Comparison of ENCODE assay signal across 2 cellular contexts in the genomic region with DNA sequence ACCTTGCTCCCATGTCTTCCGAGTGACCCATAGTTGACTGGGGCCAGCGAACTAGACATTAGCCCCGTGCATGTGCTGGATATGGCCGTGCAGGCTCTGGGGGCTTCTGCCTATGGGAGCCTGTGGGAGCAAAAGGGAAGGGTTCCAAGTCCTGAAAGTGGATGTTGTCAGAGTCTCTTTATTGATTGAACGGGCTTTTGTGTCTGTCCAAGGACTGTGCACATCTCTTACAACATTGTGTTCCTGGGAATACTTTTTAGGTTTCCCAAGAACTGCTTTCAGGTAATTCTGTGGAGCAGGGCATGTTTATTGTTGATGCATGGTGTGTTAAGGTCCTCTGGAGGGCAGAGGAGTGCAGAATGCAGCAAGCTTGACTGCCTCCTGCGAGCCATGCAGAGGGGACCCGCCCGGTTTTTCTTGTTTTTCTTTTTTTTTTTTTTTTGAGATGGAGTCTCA.
TF ChIP-seq lines count a peak whose summit lies in the region.

No MANE protein-coding gene starts in this region.

TF ChIP-seq in Ishikawa, 13 proteins besides CTCF, POLR2A, EP300 and RAD21 (continued from another document):
- TF ChIP-seq, protein P1, sequence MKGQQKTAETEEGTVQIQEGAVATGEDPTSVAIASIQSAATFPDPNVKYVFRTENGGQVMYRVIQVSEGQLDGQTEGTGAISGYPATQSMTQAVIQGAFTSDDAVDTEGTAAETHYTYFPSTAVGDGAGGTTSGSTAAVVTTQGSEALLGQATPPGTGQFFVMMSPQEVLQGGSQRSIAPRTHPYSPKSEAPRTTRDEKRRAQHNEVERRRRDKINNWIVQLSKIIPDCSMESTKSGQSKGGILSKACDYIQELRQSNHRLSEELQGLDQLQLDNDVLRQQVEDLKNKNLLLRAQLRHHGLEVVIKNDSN (IDR thresholded peaks at IDR 0.05) = no peak
- TF ChIP-seq EGR1 (IDR thresholded peaks at IDR 0.05) = no peak
- no peak for TF ChIP-seq TEAD4 (IDR thresholded peaks at IDR 0.05)
- no peak for TF ChIP-seq FOXM1 (IDR thresholded peaks at IDR 0.05; ENCODE audit: borderline replicate concordance, low read depth)
- TF ChIP-seq TAF1 (IDR thresholded peaks at IDR 0.05; ENCODE audit: low read depth) = no peak
- TF ChIP-seq CREB1 (IDR thresholded peaks at IDR 0.05; ENCODE audit: low read depth) = no peak
- TF ChIP-seq, protein P2, sequence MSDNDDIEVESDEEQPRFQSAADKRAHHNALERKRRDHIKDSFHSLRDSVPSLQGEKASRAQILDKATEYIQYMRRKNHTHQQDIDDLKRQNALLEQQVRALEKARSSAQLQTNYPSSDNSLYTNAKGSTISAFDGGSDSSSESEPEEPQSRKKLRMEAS (IDR thresholded peaks at IDR 0.05) = no peak
- TF ChIP-seq TCF12 (IDR thresholded peaks at IDR 0.05; ENCODE audit: low read depth) = no peak
- TF ChIP-seq, protein P3, sequence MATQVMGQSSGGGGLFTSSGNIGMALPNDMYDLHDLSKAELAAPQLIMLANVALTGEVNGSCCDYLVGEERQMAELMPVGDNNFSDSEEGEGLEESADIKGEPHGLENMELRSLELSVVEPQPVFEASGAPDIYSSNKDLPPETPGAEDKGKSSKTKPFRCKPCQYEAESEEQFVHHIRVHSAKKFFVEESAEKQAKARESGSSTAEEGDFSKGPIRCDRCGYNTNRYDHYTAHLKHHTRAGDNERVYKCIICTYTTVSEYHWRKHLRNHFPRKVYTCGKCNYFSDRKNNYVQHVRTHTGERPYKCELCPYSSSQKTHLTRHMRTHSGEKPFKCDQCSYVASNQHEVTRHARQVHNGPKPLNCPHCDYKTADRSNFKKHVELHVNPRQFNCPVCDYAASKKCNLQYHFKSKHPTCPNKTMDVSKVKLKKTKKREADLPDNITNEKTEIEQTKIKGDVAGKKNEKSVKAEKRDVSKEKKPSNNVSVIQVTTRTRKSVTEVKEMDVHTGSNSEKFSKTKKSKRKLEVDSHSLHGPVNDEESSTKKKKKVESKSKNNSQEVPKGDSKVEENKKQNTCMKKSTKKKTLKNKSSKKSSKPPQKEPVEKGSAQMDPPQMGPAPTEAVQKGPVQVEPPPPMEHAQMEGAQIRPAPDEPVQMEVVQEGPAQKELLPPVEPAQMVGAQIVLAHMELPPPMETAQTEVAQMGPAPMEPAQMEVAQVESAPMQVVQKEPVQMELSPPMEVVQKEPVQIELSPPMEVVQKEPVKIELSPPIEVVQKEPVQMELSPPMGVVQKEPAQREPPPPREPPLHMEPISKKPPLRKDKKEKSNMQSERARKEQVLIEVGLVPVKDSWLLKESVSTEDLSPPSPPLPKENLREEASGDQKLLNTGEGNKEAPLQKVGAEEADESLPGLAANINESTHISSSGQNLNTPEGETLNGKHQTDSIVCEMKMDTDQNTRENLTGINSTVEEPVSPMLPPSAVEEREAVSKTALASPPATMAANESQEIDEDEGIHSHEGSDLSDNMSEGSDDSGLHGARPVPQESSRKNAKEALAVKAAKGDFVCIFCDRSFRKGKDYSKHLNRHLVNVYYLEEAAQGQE (IDR thresholded peaks at IDR 0.05; ENCODE audit: low read depth) = no peak

TF ChIP-seq in H1, 55 proteins besides CTCF, POLR2A, EP300 and RAD21 (continued from another document):
- TF ChIP-seq KDM1A (IDR thresholded peaks at IDR 0.05; ENCODE audit: borderline replicate concordance, low read length) (no peak), NRF1 (IDR thresholded peaks at IDR 0.05; ENCODE audit: low read depth, low read length) (no peak)
